Comparison of ENCODE assay signal across 7 cellular contexts in the genomic region with DNA sequence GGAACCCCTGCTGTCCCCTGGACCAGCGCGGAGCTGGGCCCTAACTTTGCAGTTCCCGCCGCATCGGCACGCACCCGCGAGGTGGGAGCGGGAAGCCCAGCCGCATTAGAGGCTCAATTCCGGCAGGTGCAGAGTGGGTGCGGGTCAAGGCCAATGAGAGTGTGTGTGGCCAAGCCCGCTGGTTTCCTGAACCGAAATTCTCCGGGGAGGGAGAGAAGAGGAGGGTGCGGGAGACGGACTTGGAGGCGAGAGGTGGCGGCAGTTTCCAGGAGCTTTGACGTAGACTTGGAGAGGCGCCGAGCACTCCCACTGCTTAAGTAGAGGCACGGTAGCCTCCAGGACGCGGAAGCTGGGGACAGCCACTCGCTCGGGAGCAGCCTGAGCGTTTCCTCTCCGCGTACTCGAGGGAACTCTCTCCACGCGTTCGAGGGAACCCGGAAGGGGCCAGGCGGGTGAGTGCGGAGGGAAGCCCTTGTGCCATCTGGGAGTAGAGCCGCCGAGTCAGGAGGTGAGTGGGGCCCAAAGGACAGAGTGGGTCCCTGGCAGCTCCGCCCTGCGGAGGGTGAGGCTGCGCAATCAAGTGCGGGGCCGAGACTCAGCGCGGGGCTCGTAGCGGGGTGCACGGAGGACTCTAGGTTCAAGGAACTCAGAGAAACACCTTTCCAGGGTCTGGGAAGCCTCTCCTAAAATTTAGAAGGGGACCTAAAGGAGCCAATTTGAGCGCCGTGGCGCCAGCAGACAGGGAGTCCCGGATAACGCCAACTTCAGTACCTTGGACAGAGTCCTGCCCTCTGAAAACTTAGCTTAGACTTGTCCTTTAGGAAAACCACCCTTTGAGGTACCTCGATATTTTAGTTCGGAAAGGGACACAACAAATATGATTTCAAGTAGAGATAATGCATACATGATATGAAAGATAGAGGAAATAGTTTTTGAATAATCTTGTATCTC. TPM values are rescaled to one million over a fixed set of nuclear protein-coding genes. Genes with fewer than 3 reads are reported as not detected.
DNase-seq lines count a peak whose midpoint lies in the region; ATAC-seq and TF ChIP-seq lines count a peak whose summit lies in the region.

A gene (plus strand): TSS at position 413 of the 951 bp plus-strand sequence. CDS start 1,750 bp downstream, outside the sequence.

- peaks cover 0 to 2% (median 0%) of the 10 kb centered on the region in 4 donors for H3K9me3 ChIP-seq in liver (ENCODE audit: control insufficient read depth in 4 of 4, low read length in 3 of 4)

- H3K4me3 ChIP-seq in GM12865 (ENCODE audit: low read depth, low read length) = no peak within 1 kb of the TSS
- H3K4me3 ChIP-seq in liver (ENCODE audit: low read depth in 1 of 3, low read length in 3 of 3) = no peak within 1 kb of the TSS

- no peaks in the 10 kb centered on the region for H3K36me3 ChIP-seq in liver (ENCODE audit: control insufficient read depth in 4 of 4, insufficient read depth in 3 of 4, low read depth in 1 of 4, low read length in 3 of 4)

- no peak for ATAC-seq in GM18502 (IDR thresholded peaks at IDR 0.05; ENCODE audit: poor library complexity, unreplicated experiment)
- no peak for ATAC-seq in HG03025 (IDR thresholded peaks at IDR 0.05; ENCODE audit: low FRiP score, unreplicated experiment)

- no peak within 1 kb of the TSS for H3K27ac ChIP-seq in liver (ENCODE audit: low read depth in 1 of 2, low read length in 2 of 2)

- DNase-seq in GM12865 (ENCODE audit: low read depth) (peak; percentile 15), NAMALWA (ENCODE audit: low spot score) (peak; percentile 5), cerebellum (ENCODE audit: low spot score) (peak; percentile 3), SHP77 treated with DMSO at 0.1 percent for 48 hours (lab: John Stamatoyannopoulos, UW) (no peak)

- no peak within 1 kb of the TSS for H3K9ac ChIP-seq in liver (ENCODE audit: low read depth in 1 of 2, low read length in 2 of 2)

- TF ChIP-seq RAD21 in liver (IDR thresholded peaks at IDR 0.05) = no peak

- peaks cover 0 to 3% (median 0%) of the 10 kb centered on the region in 4 donors for H3K4me1 ChIP-seq in liver (ENCODE audit: control insufficient read depth in 4 of 4, insufficient read depth in 4 of 4, low read length in 3 of 4)

- WGBS in liver = 8% methylated on average over 56 of the region's 56 CpGs

- no peak for TF ChIP-seq CTCF in GM12865 (IDR thresholded peaks at IDR 0.05; ENCODE audit: insufficient read depth, low read depth, low read length, missing control alignments)
- no peak for TF ChIP-seq CTCF in liver (IDR thresholded peaks at IDR 0.05; ENCODE audit: low read depth, low read length, missing input control)

- H3K27me3 ChIP-seq in liver (ENCODE audit: control insufficient read depth in 4 of 4, insufficient read depth in 4 of 4, low read length in 3 of 4) = peaks cover 0 to 7% (median 2%) of the 10 kb centered on the region in 4 donors

TF ChIP-seq in liver, 16 proteins besides CTCF, POLR2A, EP300 and RAD21:
- no peak for TF ChIP-seq TAF1 (conservative IDR thresholded peaks at IDR 0.05)
- TF ChIP-seq, protein P1, sequence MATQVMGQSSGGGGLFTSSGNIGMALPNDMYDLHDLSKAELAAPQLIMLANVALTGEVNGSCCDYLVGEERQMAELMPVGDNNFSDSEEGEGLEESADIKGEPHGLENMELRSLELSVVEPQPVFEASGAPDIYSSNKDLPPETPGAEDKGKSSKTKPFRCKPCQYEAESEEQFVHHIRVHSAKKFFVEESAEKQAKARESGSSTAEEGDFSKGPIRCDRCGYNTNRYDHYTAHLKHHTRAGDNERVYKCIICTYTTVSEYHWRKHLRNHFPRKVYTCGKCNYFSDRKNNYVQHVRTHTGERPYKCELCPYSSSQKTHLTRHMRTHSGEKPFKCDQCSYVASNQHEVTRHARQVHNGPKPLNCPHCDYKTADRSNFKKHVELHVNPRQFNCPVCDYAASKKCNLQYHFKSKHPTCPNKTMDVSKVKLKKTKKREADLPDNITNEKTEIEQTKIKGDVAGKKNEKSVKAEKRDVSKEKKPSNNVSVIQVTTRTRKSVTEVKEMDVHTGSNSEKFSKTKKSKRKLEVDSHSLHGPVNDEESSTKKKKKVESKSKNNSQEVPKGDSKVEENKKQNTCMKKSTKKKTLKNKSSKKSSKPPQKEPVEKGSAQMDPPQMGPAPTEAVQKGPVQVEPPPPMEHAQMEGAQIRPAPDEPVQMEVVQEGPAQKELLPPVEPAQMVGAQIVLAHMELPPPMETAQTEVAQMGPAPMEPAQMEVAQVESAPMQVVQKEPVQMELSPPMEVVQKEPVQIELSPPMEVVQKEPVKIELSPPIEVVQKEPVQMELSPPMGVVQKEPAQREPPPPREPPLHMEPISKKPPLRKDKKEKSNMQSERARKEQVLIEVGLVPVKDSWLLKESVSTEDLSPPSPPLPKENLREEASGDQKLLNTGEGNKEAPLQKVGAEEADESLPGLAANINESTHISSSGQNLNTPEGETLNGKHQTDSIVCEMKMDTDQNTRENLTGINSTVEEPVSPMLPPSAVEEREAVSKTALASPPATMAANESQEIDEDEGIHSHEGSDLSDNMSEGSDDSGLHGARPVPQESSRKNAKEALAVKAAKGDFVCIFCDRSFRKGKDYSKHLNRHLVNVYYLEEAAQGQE (IDR thresholded peaks at IDR 0.05) = peak; percentile 99
- TF ChIP-seq SP1 (IDR thresholded peaks at IDR 0.05) = no peak
- no peak for TF ChIP-seq JUND (IDR thresholded peaks at IDR 0.05)

RNA-seq across cellular contexts. Expression of the gene that starts here (rescaled TPM):
- total RNA-seq in cerebellum (not detected), liver (not detected)
- polyA plus RNA-seq in liver = not detected

Comparison
In these comparisons a context has a peak if more than half of its experiments do, and no peak if none do; other contexts are left out.
1. Peak in DNase-seq in cerebellum; RNA of the gene not detected or under 1 TPM.